In genomic region chr14:94003397-94003796, GRCh38 we compare ENCODE assay signal across 18 cellular contexts. TPM values are rescaled to one million over a fixed set of nuclear protein-coding genes. Genes with fewer than 3 reads are reported as not detected.
DNase-seq lines count a peak whose midpoint lies in the region; ATAC-seq and TF ChIP-seq lines count a peak whose summit lies in the region.
"Had no signal": no experiment of that assay in that cellular context is flagged by ENCODE, and none has a peak within 500 bp of the region (broad histone marks: within the 10 kb centered on the region; RNA-seq: fewer than 3 reads in every experiment).

No MANE protein-coding gene starts in this region.

- H3F3A ChIP-seq in neural progenitor cell (ENCODE audit: low read depth) = no peaks in the 10 kb centered on the region

- H3K27me3 Mint-ChIP-seq in activated naive CD8-positive, alpha-beta T cell = peaks cover 8% of the 10 kb centered on the region
- H3K27me3 Mint-ChIP-seq in activated naive CD8-positive, alpha-beta T cell treated with anti-CD3 and anti-CD28 coated beads, Interleukin-2, amount 50 U/mL, for 24 hours = peaks cover 12% of the 10 kb centered on the region
- no peaks in the 10 kb centered on the region for H3K27me3 Mint-ChIP-seq in activated T-helper 2 cell treated with anti-CD3 and anti-CD28 coated beads, Interferon-gamma antibody, Interleukin-2, Interleukin-4, amounts not matched to agents 10 μg/mL and 5 μg/mL and 100 μg/mL, durations not matched to agents 14 hours and 24 hours and 36 hours (ENCODE audit: low read depth)
- H3K27me3 Mint-ChIP-seq in neural progenitor cell (ENCODE audit: insufficient read depth, low read depth) = peaks cover 10% of the 10 kb centered on the region
- peaks cover 12% of the 10 kb centered on the region for H3K27me3 Mint-ChIP-seq in activated T-cell treated with anti-CD3 and anti-CD28 coated beads, Interleukin-2, amount 50 U/mL, for 4 hours (ENCODE audit: low read depth)

- no peak overlapping the region for H3K27ac ChIP-seq in neural progenitor cell
- H3K27ac ChIP-seq: BLaER1 treated with 17β-estradiol and CSF1 and Interleukin-3, amounts not matched to agents 10 nM and 100 nM; HL-60 had no signal

- intact Hi-C loops in activated T-helper 2 cell treated with anti-CD3 and anti-CD28 coated beads, Interferon-gamma antibody, Interleukin-2, Interleukin-4, amounts not matched to agents 10 μg/mL and 5 μg/mL and 100 μg/mL, durations not matched to agents 14 hours and 24 hours and 36 hours (cut with micrococcal nuclease) = no loop called here

- no peaks in the 10 kb centered on the region for H3K9me3 Mint-ChIP-seq in activated naive CD8-positive, alpha-beta T cell (ENCODE audit: low read depth)
- no peaks in the 10 kb centered on the region for H3K9me3 Mint-ChIP-seq in activated naive CD8-positive, alpha-beta T cell treated with anti-CD3 and anti-CD28 coated beads, Interleukin-2, amount 50 U/mL, for 24 hours
- no peaks in the 10 kb centered on the region for H3K9me3 Mint-ChIP-seq in activated T-helper 2 cell treated with anti-CD3 and anti-CD28 coated beads, Interferon-gamma antibody, Interleukin-2, Interleukin-4, amounts not matched to agents 10 μg/mL and 5 μg/mL and 100 μg/mL, durations not matched to agents 14 hours and 24 hours and 36 hours
- H3K9me3 Mint-ChIP-seq in neural progenitor cell = no peaks in the 10 kb centered on the region
- H3K9me3 Mint-ChIP-seq in activated T-cell treated with anti-CD3 and anti-CD28 coated beads, Interleukin-2, amount 50 U/mL, for 4 hours = no peaks in the 10 kb centered on the region
- H3K9me3 Mint-ChIP-seq: CD4-positive, CD25-positive, alpha-beta regulatory T cell had no signal

- peaks cover 22% of the 10 kb centered on the region for H3K4me1 Mint-ChIP-seq in activated naive CD8-positive, alpha-beta T cell (ENCODE audit: low read depth)
- peaks cover 19% of the 10 kb centered on the region for H3K4me1 Mint-ChIP-seq in activated naive CD8-positive, alpha-beta T cell treated with anti-CD3 and anti-CD28 coated beads, Interleukin-2, amount 50 U/mL, for 24 hours
- peaks cover 30% of the 10 kb centered on the region for H3K4me1 Mint-ChIP-seq in activated T-helper 2 cell treated with anti-CD3 and anti-CD28 coated beads, Interferon-gamma antibody, Interleukin-2, Interleukin-4, amounts not matched to agents 10 μg/mL and 5 μg/mL and 100 μg/mL, durations not matched to agents 14 hours and 24 hours and 36 hours (ENCODE audit: low read depth)
- peaks cover 12% of the 10 kb centered on the region for H3K4me1 Mint-ChIP-seq in neural progenitor cell
- peaks cover 13% of the 10 kb centered on the region for H3K4me1 Mint-ChIP-seq in activated T-cell treated with anti-CD3 and anti-CD28 coated beads, Interleukin-2, amount 50 U/mL, for 4 hours (ENCODE audit: low read depth)

- H3K27ac Mint-ChIP-seq in activated naive CD8-positive, alpha-beta T cell = peak overlapping the region; percentile 4
- H3K27ac Mint-ChIP-seq in activated naive CD8-positive, alpha-beta T cell treated with anti-CD3 and anti-CD28 coated beads, Interleukin-2, amount 50 U/mL, for 24 hours = no peak overlapping the region
- H3K27ac Mint-ChIP-seq in activated T-helper 2 cell treated with anti-CD3 and anti-CD28 coated beads, Interferon-gamma antibody, Interleukin-2, Interleukin-4, amounts not matched to agents 10 μg/mL and 5 μg/mL and 100 μg/mL, durations not matched to agents 14 hours and 24 hours and 36 hours = peak overlapping the region; percentile 0
- H3K27ac Mint-ChIP-seq in neural progenitor cell = peak overlapping the region; percentile 1

- no peaks in the 10 kb centered on the region for H3K79me2 ChIP-seq in neural progenitor cell (ENCODE audit: low read depth)

- H3K27me3 ChIP-seq in neural progenitor cell = peaks cover 9% of the 10 kb centered on the region
- H3K27me3 ChIP-seq: BLaER1 treated with 17β-estradiol and CSF1 and Interleukin-3, amounts not matched to agents 10 nM and 100 nM had no signal

- H3K4me3 Mint-ChIP-seq in activated naive CD8-positive, alpha-beta T cell = no peak overlapping the region
- no peak overlapping the region for H3K4me3 Mint-ChIP-seq in activated naive CD8-positive, alpha-beta T cell treated with anti-CD3 and anti-CD28 coated beads, Interleukin-2, amount 50 U/mL, for 24 hours
- H3K4me3 Mint-ChIP-seq in activated T-helper 2 cell treated with anti-CD3 and anti-CD28 coated beads, Interferon-gamma antibody, Interleukin-2, Interleukin-4, amounts not matched to agents 10 μg/mL and 5 μg/mL and 100 μg/mL, durations not matched to agents 14 hours and 24 hours and 36 hours (ENCODE audit: low read depth) = no peak overlapping the region
- peak overlapping the region; percentile 1 for H3K4me3 Mint-ChIP-seq in neural progenitor cell
- H3K4me3 Mint-ChIP-seq in activated T-cell treated with anti-CD3 and anti-CD28 coated beads, Interleukin-2, amount 50 U/mL, for 4 hours = no peak overlapping the region
- H3K4me3 Mint-ChIP-seq: CD4-positive, CD25-positive, alpha-beta regulatory T cell had no signal

- H3K36me3 ChIP-seq in neural progenitor cell = no peaks in the 10 kb centered on the region
- H3K36me3 ChIP-seq: BLaER1 treated with 17β-estradiol and CSF1 and Interleukin-3, amounts not matched to agents 10 nM and 100 nM had no signal

- H3K4me3 ChIP-seq in neural progenitor cell = no peak overlapping the region
- H3K4me3 ChIP-seq: BLaER1 treated with 17β-estradiol and CSF1 and Interleukin-3, amounts not matched to agents 10 nM and 100 nM had no signal

- ATAC-seq in activated naive CD8-positive, alpha-beta T cell treated with anti-CD3 and anti-CD28 coated beads, Interleukin-2, amount 50 U/mL, for 24 hours = no peak
- ATAC-seq in GM21515 (IDR thresholded peaks at IDR 0.05; ENCODE audit: unreplicated experiment) = no peak
- no peak for ATAC-seq in activated T-cell treated with anti-CD3 and anti-CD28 coated beads, Interleukin-2, amount 50 U/mL, for 4 hours

- TF ChIP-seq CTCF in neural progenitor cell (IDR thresholded peaks at IDR 0.05) = no peak

- no peaks in the 10 kb centered on the region for H3K36me3 Mint-ChIP-seq in activated naive CD8-positive, alpha-beta T cell
- no peaks in the 10 kb centered on the region for H3K36me3 Mint-ChIP-seq in activated naive CD8-positive, alpha-beta T cell treated with anti-CD3 and anti-CD28 coated beads, Interleukin-2, amount 50 U/mL, for 24 hours (ENCODE audit: low read depth)
- no peaks in the 10 kb centered on the region for H3K36me3 Mint-ChIP-seq in activated T-helper 2 cell treated with anti-CD3 and anti-CD28 coated beads, Interferon-gamma antibody, Interleukin-2, Interleukin-4, amounts not matched to agents 10 μg/mL and 5 μg/mL and 100 μg/mL, durations not matched to agents 14 hours and 24 hours and 36 hours (ENCODE audit: low read depth)
- H3K36me3 Mint-ChIP-seq in neural progenitor cell = peaks cover 2% of the 10 kb centered on the region
- H3K36me3 Mint-ChIP-seq in activated T-cell treated with anti-CD3 and anti-CD28 coated beads, Interleukin-2, amount 50 U/mL, for 4 hours (ENCODE audit: insufficient read depth) = no peaks in the 10 kb centered on the region
- H3K36me3 Mint-ChIP-seq: CD4-positive, CD25-positive, alpha-beta regulatory T cell had no signal

- no peak for DNase-seq in activated naive CD8-positive, alpha-beta T cell treated with anti-CD3 and anti-CD28 coated beads, Interleukin-2, amount 50 U/mL, for 24 hours
- no peak for DNase-seq in activated T-helper 2 cell treated with anti-CD3 and anti-CD28 coated beads, Interferon-gamma antibody, Interleukin-2, Interleukin-4, amounts not matched to agents 10 μg/mL and 5 μg/mL and 100 μg/mL, durations not matched to agents 14 hours and 24 hours and 36 hours (ENCODE audit: low spot score)
- DNase-seq in neural progenitor cell (ENCODE audit: low spot score) = no peak
- no peak for DNase-seq in central memory CD4-positive, alpha-beta T cell
- DNase-seq in activated T-cell treated with anti-CD3 and anti-CD28 coated beads, Interleukin-2, amount 50 U/mL, for 4 hours = no peak
- DNase-seq: ACHN; CD4-positive, CD25-positive, alpha-beta regulatory T cell; DMS53; GF-D8; HCEC 1CT; IMR-90; KBM-7 had no signal

- no peak overlapping the region for H3K9ac ChIP-seq in neural progenitor cell
- H3K9ac ChIP-seq: BLaER1 treated with 17β-estradiol and CSF1 and Interleukin-3, amounts not matched to agents 10 nM and 100 nM had no signal

- no peaks in the 10 kb centered on the region for H4K20me1 ChIP-seq in neural progenitor cell (ENCODE audit: low read depth)
- H4K20me1 ChIP-seq: BLaER1 treated with 17β-estradiol and CSF1 and Interleukin-3, amounts not matched to agents 10 nM and 100 nM had no signal

- H3K4me2 ChIP-seq in neural progenitor cell = no peak overlapping the region
- H3K4me2 ChIP-seq: BLaER1 treated with 17β-estradiol and CSF1 and Interleukin-3, amounts not matched to agents 10 nM and 100 nM had no signal

- no peak overlapping the region for H2AFZ ChIP-seq in neural progenitor cell (replicated peaks)

- no peaks in the 10 kb centered on the region for H3K4me1 ChIP-seq in neural progenitor cell

- no peaks in the 10 kb centered on the region for H3K9me3 ChIP-seq in neural progenitor cell (ENCODE audit: low read depth)
- H3K9me3 ChIP-seq: BLaER1 treated with 17β-estradiol and CSF1 and Interleukin-3, amounts not matched to agents 10 nM and 100 nM had no signal

RNA-seq across cellular contexts. Expression of gene CCDC197, which starts 6.3 kb away (rescaled TPM):
- total RNA-seq in activated T-helper 2 cell treated with anti-CD3 and anti-CD28 coated beads, Interferon-gamma antibody, Interleukin-2, Interleukin-4, amounts not matched to agents 10 μg/mL and 5 μg/mL and 100 μg/mL, durations not matched to agents 14 hours and 24 hours and 36 hours = 0.11 TPM in 1 of 2 replicates, not detected in the other
- total RNA-seq in neural progenitor cell (ENCODE audit: low replicate concordance) = not detected in 2 replicates
- total RNA-seq in activated T-cell treated with anti-CD3 and anti-CD28 coated beads, Interleukin-2, amount 50 U/mL, for 4 hours = under 1 TPM in 1 of 3 donors, not detected in 2; 0.35 TPM
- total RNA-seq: A172; CD4-positive, CD25-positive, alpha-beta regulatory T cell; H4; IMR-90 had no signal

RNA-seq across cellular contexts. Expression of gene OTUB2, which starts 22.7 kb away (rescaled TPM):
- 2.1 and 2.3 TPM in 2 replicates for total RNA-seq in activated T-helper 2 cell treated with anti-CD3 and anti-CD28 coated beads, Interferon-gamma antibody, Interleukin-2, Interleukin-4, amounts not matched to agents 10 μg/mL and 5 μg/mL and 100 μg/mL, durations not matched to agents 14 hours and 24 hours and 36 hours
- total RNA-seq in neural progenitor cell (ENCODE audit: low replicate concordance) = 6.8 and 9.6 TPM in 2 replicates
- under 1 TPM; 0.50 to 0.54 (median 0.53) TPM for total RNA-seq in activated T-cell treated with anti-CD3 and anti-CD28 coated beads, Interleukin-2, amount 50 U/mL, for 4 hours

RNA-seq across cellular contexts. Expression of gene ASB2, which starts 27.0 kb away (rescaled TPM):
- 19.8 TPM in 2 replicates for total RNA-seq in activated T-helper 2 cell treated with anti-CD3 and anti-CD28 coated beads, Interferon-gamma antibody, Interleukin-2, Interleukin-4, amounts not matched to agents 10 μg/mL and 5 μg/mL and 100 μg/mL, durations not matched to agents 14 hours and 24 hours and 36 hours
- 0.62 TPM in 1 of 2 replicates, not detected in the other for total RNA-seq in neural progenitor cell (ENCODE audit: low replicate concordance)
- 1 to 10 TPM; 8.2 to 9.9 (median 9.8) TPM for total RNA-seq in activated T-cell treated with anti-CD3 and anti-CD28 coated beads, Interleukin-2, amount 50 U/mL, for 4 hours
- total RNA-seq: A172, H4 had no signal
